ENCODE assay signal across 19 cellular contexts in genomic region chr7:90994121-90994520, GRCh38.
"Had no signal": no experiment of that assay in that cellular context is flagged by ENCODE, and none has a peak within 500 bp of the region (broad histone marks: within the 10 kb centered on the region; RNA-seq: fewer than 3 reads in every experiment).

No MANE protein-coding gene starts in this region.

- DNase-seq: activated B cell treated with CpG ODN at 0.5 μM for 24 hours; activated CD4-positive, alpha-beta T cell treated with anti-CD3 and anti-CD28 coated beads for 36 hours; activated CD4-positive, alpha-beta T cell treated with anti-CD3 and anti-CD28 coated beads, Interleukin-2, amount 50 U/mL, for 4 hours; activated effector memory CD4-positive, alpha-beta T cell treated with Interleukin-2 at 50 U/mL for 16 hours; activated naive CD4-positive, alpha-beta T cell treated with anti-CD3 and anti-CD28 coated beads, Interleukin-2, amount 10 ng/mL, durations not matched to agents 7 days and 5 days; activated T-cell treated with anti-CD3 and anti-CD28 coated beads, Interleukin-2, amount 50 U/mL, for 72 hours; amygdala; foreskin fibroblast; immature natural killer cell; mesendoderm; mucosa of descending colon; naive thymus-derived CD4-positive, alpha-beta T cell; occipital lobe; stimulated activated CD4-positive, alpha-beta T cell treated with anti-CD3 and anti-CD28 coated beads, Interleukin-4, amount 100 ng/mL, for 24 hours; substantia nigra; T-helper 1 cell; thyroid gland had no signal

- H3K36me3 ChIP-seq: thyroid gland had no signal

- H3K9me3 ChIP-seq: mucosa of descending colon, thyroid gland had no signal

- H3K27me3 ChIP-seq: hepatocyte, thyroid gland had no signal

- H3K4me3 ChIP-seq: hepatocyte, mucosa of descending colon, thyroid gland had no signal

- ATAC-seq: activated T-cell treated with anti-CD3 and anti-CD28 coated beads, Interleukin-2, amount 50 U/mL, for 72 hours; mucosa of descending colon; naive thymus-derived CD4-positive, alpha-beta T cell had no signal

- H3K79me2 ChIP-seq: hepatocyte had no signal

- H2AFZ ChIP-seq: hepatocyte had no signal

- H3K4me2 ChIP-seq: hepatocyte had no signal

- H3K27ac ChIP-seq: epithelial cell of prostate, hepatocyte had no signal
